18 cellular contexts compared by ENCODE assay signal in genomic region chr2:178322068-178322467, GRCh38.
DNase-seq lines count a peak whose midpoint lies in the region; ATAC-seq and TF ChIP-seq lines count a peak whose summit lies in the region.
"Had no signal": no experiment of that assay in that cellular context is flagged by ENCODE, and none has a peak within 500 bp of the region (broad histone marks: within the 10 kb centered on the region; RNA-seq: fewer than 3 reads in every experiment).

No MANE protein-coding gene starts in this region.

- no peaks in the 10 kb centered on the region for H3K9me3 ChIP-seq in Loucy (ENCODE audit: insufficient read depth, low read depth, low read length)
- H3K9me3 ChIP-seq: BLaER1 treated with 17β-estradiol and CSF1 and Interleukin-3, amounts not matched to agents 10 nM and 100 nM had no signal

- peak overlapping the region; percentile 1 for H3K27ac Mint-ChIP-seq in endothelial cell (ENCODE audit: unreplicated experiment)
- H3K27ac Mint-ChIP-seq: B cell; CD4-positive, CD25-positive, alpha-beta regulatory T cell; GM23338 had no signal

- peak overlapping the region; percentile 23 for H3K4me2 ChIP-seq in Loucy (ENCODE audit: low read depth, low read length, poor library complexity, severe bottlenecking)
- H3K4me2 ChIP-seq: BLaER1 treated with 17β-estradiol and CSF1 and Interleukin-3, amounts not matched to agents 10 nM and 100 nM; GM23338 had no signal

- no peak overlapping the region for H3K9ac ChIP-seq in Loucy (ENCODE audit: low read depth, low read length, poor library complexity, severe bottlenecking)
- H3K9ac ChIP-seq: BLaER1 treated with 17β-estradiol and CSF1 and Interleukin-3, amounts not matched to agents 10 nM and 100 nM had no signal

- H3K9me2 ChIP-seq in Loucy (replicated peaks; ENCODE audit: low read depth, low read length): no peaks in the 10 kb centered on the region

- H3K4me3 Mint-ChIP-seq in endothelial cell (ENCODE audit: unreplicated experiment): no peak overlapping the region
- H3K4me3 Mint-ChIP-seq: B cell; CD4-positive, CD25-positive, alpha-beta regulatory T cell; CD8-positive, alpha-beta memory T cell; GM23338 had no signal

- DNase-seq in endothelial cell (ENCODE audit: low spot score) (no peak), left kidney (ENCODE audit: low read depth, low spot score) (peak; percentile 83), NCI-H446 (lab: John Stamatoyannopoulos, UW) (no peak), GDM1 (lab: John Stamatoyannopoulos, UW) (no peak), OCI-M1 (lab: John Stamatoyannopoulos, UW) (no peak)
- DNase-seq: CD4-positive, CD25-positive, alpha-beta regulatory T cell; CD8-positive, alpha-beta memory T cell; COR-L47; DMS 273 treated with DMSO at 0.1 percent for 48 hours; DMS53; DND-41; EL; HCEC 1CT had no signal

- H3K4me3 ChIP-seq in Loucy (ENCODE audit: low read length, poor library complexity, severe bottlenecking): no peak overlapping the region
- H3K4me3 ChIP-seq: BLaER1 treated with 17β-estradiol and CSF1 and Interleukin-3, amounts not matched to agents 10 nM and 100 nM; GM23338 had no signal

- peaks cover 8% of the 10 kb centered on the region for H3K4me1 Mint-ChIP-seq in endothelial cell (ENCODE audit: unreplicated experiment)
- H3K4me1 Mint-ChIP-seq: B cell; CD4-positive, CD25-positive, alpha-beta regulatory T cell; CD8-positive, alpha-beta memory T cell; GM23338 had no signal

- H3K27me3 Mint-ChIP-seq in endothelial cell (ENCODE audit: unreplicated experiment): no peaks in the 10 kb centered on the region

- no peak for ATAC-seq in GM18907 (IDR thresholded peaks at IDR 0.05; ENCODE audit: unreplicated experiment)
- ATAC-seq: GM23338 had no signal

- no peaks in the 10 kb centered on the region for H3K27me3 ChIP-seq in Loucy (ENCODE audit: insufficient read depth, low read length, poor library complexity, severe bottlenecking)
- H3K27me3 ChIP-seq: BLaER1 treated with 17β-estradiol and CSF1 and Interleukin-3, amounts not matched to agents 10 nM and 100 nM had no signal

- H3K36me3 Mint-ChIP-seq in endothelial cell (ENCODE audit: low read depth, unreplicated experiment): no peaks in the 10 kb centered on the region
- H3K36me3 Mint-ChIP-seq: CD4-positive, CD25-positive, alpha-beta regulatory T cell; CD8-positive, alpha-beta memory T cell had no signal

- no peaks in the 10 kb centered on the region for H3K79me2 ChIP-seq in Loucy (ENCODE audit: insufficient read depth, low read length)

- no peaks in the 10 kb centered on the region for H3K9me3 Mint-ChIP-seq in endothelial cell (ENCODE audit: unreplicated experiment)
- H3K9me3 Mint-ChIP-seq: CD4-positive, CD25-positive, alpha-beta regulatory T cell; CD8-positive, alpha-beta memory T cell; GM23338 had no signal

- no peaks in the 10 kb centered on the region for H3K36me3 ChIP-seq in Loucy (ENCODE audit: insufficient read depth, low read length)
- H3K36me3 ChIP-seq: BLaER1 treated with 17β-estradiol and CSF1 and Interleukin-3, amounts not matched to agents 10 nM and 100 nM had no signal

- H3K4me1 ChIP-seq in Loucy (ENCODE audit: insufficient read depth, low read length, poor library complexity, severe bottlenecking): peaks cover 9% of the 10 kb centered on the region
- H3K4me1 ChIP-seq: BLaER1 treated with 17β-estradiol and CSF1 and Interleukin-3, amounts not matched to agents 10 nM and 100 nM had no signal

- TF ChIP-seq CTCF in Loucy (conservative IDR thresholded peaks at IDR 0.05; ENCODE audit: low read length): no peak
- no peak for TF ChIP-seq CTCF in endothelial cell (IDR thresholded peaks at IDR 0.05; ENCODE audit: unreplicated experiment)

- no peaks in the 10 kb centered on the region for H4K20me1 ChIP-seq in Loucy (ENCODE audit: insufficient read depth, low read length, poor library complexity, severe bottlenecking)
- H4K20me1 ChIP-seq: BLaER1 treated with 17β-estradiol and CSF1 and Interleukin-3, amounts not matched to agents 10 nM and 100 nM had no signal

- no peak overlapping the region for H2AFZ ChIP-seq in Loucy (ENCODE audit: low read length)
- H2AFZ ChIP-seq: GM23338 had no signal

- no peaks in the 10 kb centered on the region for H3F3A ChIP-seq in Loucy (ENCODE audit: low read depth)
